ENCODE assay signal across 1 cellular context in genomic region chr17:7894226-7894625, GRCh38.
TF ChIP-seq lines count a peak whose summit lies in the region.

No MANE protein-coding gene starts in this region.

TF ChIP-seq in K562, 482 proteins besides CTCF, POLR2A, EP300 and RAD21:
- TF ChIP-seq RNF2 (IDR thresholded peaks at IDR 0.05) (no peak), TSHZ1 (CRISPR knock-in tag; IDR thresholded peaks at IDR 0.05) (no peak), CREBBP (IDR thresholded peaks at IDR 0.05; ENCODE audit: low read depth, low read length) (no peak)
